Comparison of ENCODE assay signal across 1 cellular context in the genomic region with DNA sequence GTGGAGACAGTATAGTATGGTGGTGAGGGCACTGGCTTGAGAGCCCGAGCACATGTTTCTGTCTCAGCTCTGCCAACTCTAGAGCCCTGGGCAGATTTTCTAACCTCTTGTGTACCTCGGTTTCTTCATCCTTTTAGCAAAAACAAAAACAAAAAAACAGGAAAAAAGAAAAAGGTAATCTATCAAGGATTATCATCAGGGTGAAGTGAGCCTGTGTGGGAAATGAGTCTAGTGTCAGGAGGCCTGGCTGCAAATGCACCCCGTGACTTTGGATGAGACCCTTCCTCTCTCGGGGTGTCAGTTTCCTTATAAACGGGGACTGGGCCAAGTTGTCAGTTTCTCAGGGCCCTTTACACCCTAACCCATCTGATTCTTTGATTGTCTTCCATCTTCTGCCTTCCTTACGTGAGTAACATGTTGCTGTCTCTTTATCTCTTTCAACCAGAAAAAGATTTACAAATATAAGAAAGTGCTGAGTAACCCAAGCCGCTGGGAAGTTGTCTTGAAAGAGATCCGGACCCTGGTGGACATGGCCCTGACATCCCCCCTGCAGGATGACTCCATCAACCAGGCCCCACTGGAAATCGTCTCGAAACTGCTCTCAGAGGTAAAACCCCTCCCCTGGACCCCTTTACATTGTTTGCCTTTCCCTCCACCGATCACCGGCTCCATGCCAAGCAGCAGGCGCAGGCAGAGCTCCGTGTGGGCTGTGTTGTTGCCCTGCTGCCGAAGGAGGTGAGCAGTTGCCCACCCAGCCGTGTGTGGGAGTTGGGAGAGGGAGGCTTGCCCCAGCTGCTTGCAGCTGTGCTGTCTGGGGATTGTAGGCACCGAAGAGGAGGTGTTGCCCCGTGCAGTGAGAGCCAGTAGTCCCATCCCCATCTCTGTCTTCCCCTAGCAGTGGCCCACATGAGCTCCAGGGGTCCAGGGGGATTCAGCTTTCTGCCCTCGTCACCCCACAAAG.
TF ChIP-seq lines count a peak whose summit lies in the region.

No MANE protein-coding gene starts in this region.

TF ChIP-seq in K562, 482 proteins besides CTCF, POLR2A, EP300 and RAD21 (continued from another document and continues in another):
- TF ChIP-seq, protein P1, sequence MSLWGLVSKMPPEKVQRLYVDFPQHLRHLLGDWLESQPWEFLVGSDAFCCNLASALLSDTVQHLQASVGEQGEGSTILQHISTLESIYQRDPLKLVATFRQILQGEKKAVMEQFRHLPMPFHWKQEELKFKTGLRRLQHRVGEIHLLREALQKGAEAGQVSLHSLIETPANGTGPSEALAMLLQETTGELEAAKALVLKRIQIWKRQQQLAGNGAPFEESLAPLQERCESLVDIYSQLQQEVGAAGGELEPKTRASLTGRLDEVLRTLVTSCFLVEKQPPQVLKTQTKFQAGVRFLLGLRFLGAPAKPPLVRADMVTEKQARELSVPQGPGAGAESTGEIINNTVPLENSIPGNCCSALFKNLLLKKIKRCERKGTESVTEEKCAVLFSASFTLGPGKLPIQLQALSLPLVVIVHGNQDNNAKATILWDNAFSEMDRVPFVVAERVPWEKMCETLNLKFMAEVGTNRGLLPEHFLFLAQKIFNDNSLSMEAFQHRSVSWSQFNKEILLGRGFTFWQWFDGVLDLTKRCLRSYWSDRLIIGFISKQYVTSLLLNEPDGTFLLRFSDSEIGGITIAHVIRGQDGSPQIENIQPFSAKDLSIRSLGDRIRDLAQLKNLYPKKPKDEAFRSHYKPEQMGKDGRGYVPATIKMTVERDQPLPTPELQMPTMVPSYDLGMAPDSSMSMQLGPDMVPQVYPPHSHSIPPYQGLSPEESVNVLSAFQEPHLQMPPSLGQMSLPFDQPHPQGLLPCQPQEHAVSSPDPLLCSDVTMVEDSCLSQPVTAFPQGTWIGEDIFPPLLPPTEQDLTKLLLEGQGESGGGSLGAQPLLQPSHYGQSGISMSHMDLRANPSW (CRISPR knock-in tag; IDR thresholded peaks at IDR 0.05): no peak
- TF ChIP-seq MAFK (IDR thresholded peaks at IDR 0.05; ENCODE audit: low read length) (peak; percentile 76; the same call in 1 of the 2 replicates), CCNT2 (IDR thresholded peaks at IDR 0.05; ENCODE audit: borderline replicate concordance, extremely low read depth, insufficient read length, low read depth, low read length) (peak; percentile 71), SMARCC2 (IDR thresholded peaks at IDR 0.05; ENCODE audit: low read depth) (peak; percentile 88), ESRRA (IDR thresholded peaks at IDR 0.05; ENCODE audit: borderline replicate concordance, low read depth) (no peak), ZC3H11A (IDR thresholded peaks at IDR 0.05; ENCODE audit: low read depth, low read length) (no peak), THRB (CRISPR knock-in tag; conservative IDR thresholded peaks at IDR 0.05) (peak; percentile 11; the same call in 1 of the 2 replicates), ATF4 (CRISPR knock-in tag; IDR thresholded peaks at IDR 0.05) (0 out of 2 replicates have a peak, but pooled peaks have one; percentile 14), L3MBTL2 (IDR thresholded peaks at IDR 0.05) (0 out of 2 replicates have a peak, but pooled peaks have one; percentile 18), MEIS2 (IDR thresholded peaks at IDR 0.05; ENCODE audit: partially characterized antibody) (peak; percentile 62), CREM (IDR thresholded peaks at IDR 0.05; ENCODE audit: low read depth) (peak; percentile 64; the same call in 1 of the 2 replicates), C11orf30 (IDR thresholded peaks at IDR 0.05; ENCODE audit: low read depth) (peak; percentile 89), NEUROD1 (IDR thresholded peaks at IDR 0.05; ENCODE audit: borderline replicate concordance, low read depth, low read length, partially characterized antibody) (peak; percentile 33), BRD4 (IDR thresholded peaks at IDR 0.05) (peak; percentile 74; the same call in 1 of the 2 replicates), MAFF (IDR thresholded peaks at IDR 0.05; ENCODE audit: low read length) (peak; percentile 84), ATF7 (IDR thresholded peaks at IDR 0.05) (peak; percentile 22; the same call in 1 of the 2 replicates), NCOA1 (IDR thresholded peaks at IDR 0.05; ENCODE audit: low read depth) (peak; percentile 68; the same call in 1 of the 2 replicates), MXI1 (IDR thresholded peaks at IDR 0.05; ENCODE audit: low read depth, low read length) (0 out of 2 replicates have a peak, but pooled peaks have one; percentile 17), NR2C1 (IDR thresholded peaks at IDR 0.05) (no peak), NR2C1 (tag; IDR thresholded peaks at IDR 0.05) (peak; percentile 13; the same call in 1 of the 2 replicates), TFAP4 (CRISPR knock-in tag; IDR thresholded peaks at IDR 0.05; ENCODE audit: borderline replicate concordance) (peak; percentile 77), YY1 (IDR thresholded peaks at IDR 0.05; ENCODE audit: borderline replicate concordance in 1 of 3, control insufficient read depth in 1 of 3, extremely low read depth in 1 of 3, insufficient read depth in 3 of 3, insufficient read length in 1 of 3, insufficient replicate concordance in 2 of 3, low read depth in 1 of 3, low read length in 2 of 3) (peak in 1 of 3 experiments; percentile 12), PRDM10 (IDR thresholded peaks at IDR 0.05; ENCODE audit: partially characterized antibody) (peak; percentile 77), STAT5A (IDR thresholded peaks at IDR 0.05; ENCODE audit: borderline replicate concordance, low read length) (peak; percentile 43), ZFP36 (IDR thresholded peaks at IDR 0.05; ENCODE audit: low read depth, low read length, partially characterized antibody) (no peak), ZNF584 (CRISPR knock-in tag; IDR thresholded peaks at IDR 0.05; ENCODE audit: low read depth) (peak; percentile 44; the same call in 1 of the 2 replicates), SMARCA5 (IDR thresholded peaks at IDR 0.05) (no peak), CBFA2T3 (IDR thresholded peaks at IDR 0.05) (peak; percentile 92), BCOR (IDR thresholded peaks at IDR 0.05) (0 out of 2 replicates have a peak, but pooled peaks have one; percentile 57), NFIC (IDR thresholded peaks at IDR 0.05) (peak; percentile 69), SMARCE1 (IDR thresholded peaks at IDR 0.05) (peak; percentile 93), ARID1B (IDR thresholded peaks at IDR 0.05) (peak; percentile 95), ZNF395 (CRISPR knock-in tag; IDR thresholded peaks at IDR 0.05) (peak; percentile 90), ZNF639 (CRISPR knock-in tag; conservative IDR thresholded peaks at IDR 0.05 in 1 of 2, IDR thresholded peaks at IDR 0.05 in 1 of 2) (peak in 1 of 2 experiments; percentile 52; a peak in 1 of 4 replicates), BRD9 (IDR thresholded peaks at IDR 0.05; ENCODE audit: low read depth, partially characterized antibody) (peak; percentile 52), LEF1 (IDR thresholded peaks at IDR 0.05) (0 out of 2 replicates have a peak, but pooled peaks have one; percentile 65), RBFOX2 (IDR thresholded peaks at IDR 0.05; ENCODE audit: low read depth, low read length) (peak; percentile 38; the same call in 1 of the 2 replicates), ZNF384 (IDR thresholded peaks at IDR 0.05; ENCODE audit: low read depth, low read length) (no peak)
- TF ChIP-seq, protein P2, sequence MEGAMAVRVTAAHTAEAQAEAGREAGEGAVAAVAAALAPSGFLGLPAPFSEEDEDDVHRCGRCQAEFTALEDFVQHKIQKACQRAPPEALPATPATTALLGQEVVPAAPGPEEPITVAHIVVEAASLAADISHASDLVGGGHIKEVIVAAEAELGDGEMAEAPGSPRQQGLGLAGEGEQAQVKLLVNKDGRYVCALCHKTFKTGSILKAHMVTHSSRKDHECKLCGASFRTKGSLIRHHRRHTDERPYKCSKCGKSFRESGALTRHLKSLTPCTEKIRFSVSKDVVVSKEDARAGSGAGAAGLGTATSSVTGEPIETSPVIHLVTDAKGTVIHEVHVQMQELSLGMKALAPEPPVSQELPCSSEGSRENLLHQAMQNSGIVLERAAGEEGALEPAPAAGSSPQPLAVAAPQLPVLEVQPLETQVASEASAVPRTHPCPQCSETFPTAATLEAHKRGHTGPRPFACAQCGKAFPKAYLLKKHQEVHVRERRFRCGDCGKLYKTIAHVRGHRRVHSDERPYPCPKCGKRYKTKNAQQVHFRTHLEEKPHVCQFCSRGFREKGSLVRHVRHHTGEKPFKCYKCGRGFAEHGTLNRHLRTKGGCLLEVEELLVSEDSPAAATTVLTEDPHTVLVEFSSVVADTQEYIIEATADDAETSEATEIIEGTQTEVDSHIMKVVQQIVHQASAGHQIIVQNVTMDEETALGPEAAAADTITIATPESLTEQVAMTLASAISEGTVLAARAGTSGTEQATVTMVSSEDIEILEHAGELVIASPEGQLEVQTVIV (CRISPR knock-in tag; IDR thresholded peaks at IDR 0.05; ENCODE audit: borderline replicate concordance): no peak
- TF ChIP-seq, protein P3, sequence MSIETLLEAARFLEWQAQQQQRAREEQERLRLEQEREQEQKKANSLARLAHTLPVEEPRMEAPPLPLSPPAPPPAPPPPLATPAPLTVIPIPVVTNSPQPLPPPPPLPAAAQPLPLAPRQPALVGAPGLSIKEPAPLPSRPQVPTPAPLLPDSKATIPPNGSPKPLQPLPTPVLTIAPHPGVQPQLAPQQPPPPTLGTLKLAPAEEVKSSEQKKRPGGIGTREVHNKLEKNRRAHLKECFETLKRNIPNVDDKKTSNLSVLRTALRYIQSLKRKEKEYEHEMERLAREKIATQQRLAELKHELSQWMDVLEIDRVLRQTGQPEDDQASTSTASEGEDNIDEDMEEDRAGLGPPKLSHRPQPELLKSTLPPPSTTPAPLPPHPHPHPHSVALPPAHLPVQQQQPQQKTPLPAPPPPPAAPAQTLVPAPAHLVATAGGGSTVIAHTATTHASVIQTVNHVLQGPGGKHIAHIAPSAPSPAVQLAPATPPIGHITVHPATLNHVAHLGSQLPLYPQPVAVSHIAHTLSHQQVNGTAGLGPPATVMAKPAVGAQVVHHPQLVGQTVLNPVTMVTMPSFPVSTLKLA (conservative IDR thresholded peaks at IDR 0.05): peak in 1 of 2 experiments; percentile 48; a peak in 1 of 4 replicates
